ENCODE assay signal across 1 cellular context in the genomic region with DNA sequence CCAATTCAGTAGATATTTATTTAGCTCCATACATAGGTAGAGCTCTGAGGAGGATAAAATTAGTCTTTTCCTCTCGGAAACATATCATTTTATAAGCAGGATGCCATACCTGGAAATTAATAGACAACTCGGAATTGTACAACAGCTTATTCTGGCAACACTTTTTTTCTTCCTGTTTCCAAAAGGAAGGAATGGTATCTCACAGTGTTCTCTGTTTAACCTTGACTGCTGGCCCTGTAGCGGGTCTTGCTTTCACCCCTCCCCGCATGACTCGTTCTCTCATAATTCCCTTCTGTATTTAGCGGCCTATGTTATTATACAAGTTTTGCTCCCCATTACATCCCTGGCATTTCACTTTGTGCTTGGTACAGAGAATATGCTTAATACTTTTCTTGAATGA.
A peak's percentile ranks its signal among the peaks of the same experiment; 100 is the strongest.
TF ChIP-seq lines count a peak whose summit lies in the region.

No MANE protein-coding gene starts in this region.

TF ChIP-seq in HepG2, 621 proteins besides CTCF, POLR2A, EP300 and RAD21 (continued from another document):
- TF ChIP-seq GATAD2A (CRISPR knock-in tag; IDR thresholded peaks at IDR 0.05) (peak; percentile 38; the same call in 1 of the 2 replicates), AGO1 (IDR thresholded peaks at IDR 0.05; ENCODE audit: low read depth, low read length, poor library complexity, severe bottlenecking) (no peak), ZMYM4 (CRISPR knock-in tag; IDR thresholded peaks at IDR 0.05) (0 out of 2 replicates have a peak, but pooled peaks have one; percentile 14), RARA (CRISPR knock-in tag; IDR thresholded peaks at IDR 0.05) (0 out of 2 replicates have a peak, but pooled peaks have one; percentile 8), SOX6 (IDR thresholded peaks at IDR 0.05) (no peak), SOX6 (CRISPR knock-in tag; IDR thresholded peaks at IDR 0.05) (no peak), ZSCAN21 (CRISPR knock-in tag; IDR thresholded peaks at IDR 0.05; ENCODE audit: borderline replicate concordance) (no peak), NAIF1 (CRISPR knock-in tag; IDR thresholded peaks at IDR 0.05; ENCODE audit: borderline replicate concordance) (no peak), ZBTB33 (CRISPR knock-in tag; IDR thresholded peaks at IDR 0.05) (peak; percentile 99), ZNF556 (CRISPR knock-in tag; IDR thresholded peaks at IDR 0.05; ENCODE audit: borderline replicate concordance) (no peak), MXI1 (IDR thresholded peaks at IDR 0.05; ENCODE audit: borderline replicate concordance, low read depth, low read length) (no peak)
